ENCODE assay signal across 11 cellular contexts in the genomic region with DNA sequence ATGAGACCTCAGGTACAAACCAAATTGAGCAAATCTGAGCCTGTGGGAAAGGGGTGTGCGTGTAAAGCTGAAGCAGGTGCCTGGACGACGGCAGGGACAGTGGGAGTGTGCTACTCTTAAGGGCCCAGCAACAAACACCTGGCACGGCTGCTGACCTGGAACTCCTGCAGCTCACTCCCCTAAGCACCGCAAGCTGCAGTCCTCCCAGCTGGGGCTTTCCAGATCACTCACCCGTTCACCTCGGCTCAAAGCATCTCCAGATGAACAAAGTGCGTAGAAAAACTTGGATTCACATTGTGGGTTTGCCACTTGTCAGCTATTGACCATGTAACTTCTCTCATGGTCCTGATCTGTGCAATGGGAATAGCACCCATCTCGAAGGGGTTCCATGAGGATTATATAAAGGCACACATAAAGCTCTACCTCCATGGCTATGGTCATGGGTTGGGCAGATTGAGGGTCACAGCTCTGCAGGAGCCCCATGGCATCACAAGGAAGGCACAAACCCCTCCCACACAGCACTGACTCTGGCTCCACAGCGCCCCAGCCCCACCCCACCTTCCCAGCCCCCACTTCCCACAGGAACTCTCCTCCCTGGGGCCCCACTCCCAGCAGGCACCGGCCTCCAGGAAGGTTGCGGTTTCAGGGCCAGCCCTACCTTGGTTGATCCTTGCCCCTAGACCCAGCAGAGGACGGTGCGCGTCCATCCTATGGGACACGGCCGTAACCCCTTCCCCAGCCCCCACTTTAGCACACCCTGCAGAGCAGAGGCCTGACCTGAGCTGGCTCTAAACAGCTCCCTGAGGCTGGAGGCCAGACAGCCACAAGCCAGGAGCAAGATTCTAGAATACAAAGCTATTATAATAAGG. TPM values are rescaled to one million over a fixed set of nuclear protein-coding genes. Genes with fewer than 3 reads are reported as not detected.
A peak's percentile ranks its signal among the peaks of the same experiment; 100 is the strongest.
DNase-seq lines count a peak whose midpoint lies in the region; ATAC-seq and TF ChIP-seq lines count a peak whose summit lies in the region.
"Had no signal": no experiment of that assay in that cellular context is flagged by ENCODE, and none has a peak within 500 bp of the region (broad histone marks: within the 10 kb centered on the region; RNA-seq: fewer than 3 reads in every experiment).

No MANE protein-coding gene starts in this region.

- H3K4me1 Mint-ChIP-seq in nephron progenitor cell: peaks cover 72% of the 10 kb centered on the region

- no peaks in the 10 kb centered on the region for H3K9me2 ChIP-seq in MM.1S (replicated peaks; ENCODE audit: insufficient read depth, low read length)

- no peaks in the 10 kb centered on the region for H3K27me3 ChIP-seq in MM.1S (replicated peaks; ENCODE audit: insufficient read depth, low read length)

- H3K4me3 ChIP-seq in MM.1S (ENCODE audit: low read length): peak overlapping the region; percentile 15; the same call in 1 of the 2 replicates
- H3K4me3 ChIP-seq: A549 had no signal

- no peaks in the 10 kb centered on the region for H3K36me3 ChIP-seq in MM.1S (replicated peaks; ENCODE audit: insufficient read depth, low read length)

- H3K4me3 Mint-ChIP-seq in nephron progenitor cell: no peak overlapping the region
- H3K4me3 Mint-ChIP-seq: HFFc6 had no signal

- TF ChIP-seq CTCF in MM.1S (IDR thresholded peaks at IDR 0.05; ENCODE audit: low read length) (no peak), nephron progenitor cell (IDR thresholded peaks at IDR 0.05) (no peak)

- no peaks in the 10 kb centered on the region for H3K9me3 Mint-ChIP-seq in nephron progenitor cell
- H3K9me3 Mint-ChIP-seq: HFFc6 had no signal

- ATAC-seq in GM21825 (IDR thresholded peaks at IDR 0.05; ENCODE audit: unreplicated experiment) (peak; percentile 72), left lobe of liver (no peak)

- H3F3A ChIP-seq in MM.1S (ENCODE audit: insufficient read depth, low read length): peaks cover 7% of the 10 kb centered on the region; the same call in 1 of the 2 replicates

- peaks cover 21% of the 10 kb centered on the region for H3K36me3 Mint-ChIP-seq in nephron progenitor cell (ENCODE audit: low read depth)

- H3K4me1 ChIP-seq in MM.1S (ENCODE audit: low read length): peaks cover 25% of the 10 kb centered on the region

- DNase-seq in NCI-H187 (lab: John Stamatoyannopoulos, UW): peak; percentile 20 to 26
- no peak for DNase-seq in NCI-H187 treated with DMSO at 0.1 percent for 48 hours (lab: John Stamatoyannopoulos, UW)
- DNase-seq in MM.1S: peak; percentile 80
- DNase-seq in nephron progenitor cell: no peak
- no peak for DNase-seq in NCI-H1105 treated with DMSO at 0.1 percent for 48 hours (lab: John Stamatoyannopoulos, UW)
- no peak for DNase-seq in left lobe of liver (ENCODE audit: low spot score)
- DNase-seq in NCI-H2029 treated with DMSO at 0.1 percent for 48 hours (lab: John Stamatoyannopoulos, UW): no peak
- DNase-seq: HFFc6, posterior cingulate gyrus had no signal

- H3K9me3 ChIP-seq in MM.1S (replicated peaks; ENCODE audit: insufficient read depth, low read length): no peaks in the 10 kb centered on the region
- H3K9me3 ChIP-seq: A549 had no signal

- H4K20me1 ChIP-seq in MM.1S (ENCODE audit: insufficient read depth, low read length): no peaks in the 10 kb centered on the region

- peaks cover 30% of the 10 kb centered on the region; the same call in 1 of the 2 replicates for H3K79me2 ChIP-seq in MM.1S (ENCODE audit: low read length)

- H3K4me2 ChIP-seq in MM.1S (ENCODE audit: low read depth, low read length): peak overlapping the region; percentile 31; the same call in 1 of the 2 replicates
- H3K4me2 ChIP-seq: A549 had no signal

- H2AFZ ChIP-seq in MM.1S (ENCODE audit: low read length): no peak overlapping the region

- peak overlapping the region; percentile 85 for H3K27ac Mint-ChIP-seq in nephron progenitor cell
- H3K27ac Mint-ChIP-seq: HFFc6 had no signal

- peak overlapping the region; percentile 29; the same call in 1 of the 2 replicates for H3K9ac ChIP-seq in MM.1S (ENCODE audit: low read length)

- H3K27me3 Mint-ChIP-seq in nephron progenitor cell (ENCODE audit: low read depth, poor library complexity): no peaks in the 10 kb centered on the region

- peak overlapping the region; percentile 83 for H3K27ac ChIP-seq in MM.1S (ENCODE audit: low read length)

RNA-seq across cellular contexts. Expression of a gene that starts 21.9 kb away (rescaled TPM):
- total RNA-seq in left lobe of liver: 14.7 TPM

RNA-seq across cellular contexts. Expression of a gene that starts 37.4 kb away (rescaled TPM):
- total RNA-seq in left lobe of liver: 20.1 TPM

Comparison
In these comparisons a context has a peak if more than half of its experiments do, and no peak if none do; other contexts are left out.
1. DNase-seq: peak in NCI-H187 (2 of 2) and MM.1S (single experiment); none in NCI-H187 treated with DMSO at 0.1 percent for 48 hours (single experiment), nephron progenitor cell (single experiment), NCI-H1105 treated with DMSO at 0.1 percent for 48 hours (single experiment), left lobe of liver (single experiment) and NCI-H2029 treated with DMSO at 0.1 percent for 48 hours (single experiment).